Comparison of ENCODE assay signal across 3 cellular contexts in genomic region chr9:126937444-126937843, GRCh38.
TF ChIP-seq lines count a peak whose summit lies in the region.

No MANE protein-coding gene starts in this region.

TF ChIP-seq in HepG2, 621 proteins besides CTCF, POLR2A, EP300 and RAD21:
- no peak for TF ChIP-seq ZFYVE20 (CRISPR knock-in tag; IDR thresholded peaks at IDR 0.05; ENCODE audit: borderline replicate concordance, low read depth)
- TF ChIP-seq ZMYM3 (CRISPR knock-in tag; IDR thresholded peaks at IDR 0.05): 0 out of 2 replicates have a peak, but pooled peaks have one; percentile 23

TF ChIP-seq in GM12878, 131 proteins besides CTCF, POLR2A, EP300 and RAD21:
- TF ChIP-seq SMARCA5 (IDR thresholded peaks at IDR 0.05) (peak; percentile 72; the same call in 1 of the 2 replicates), BCLAF1 (IDR thresholded peaks at IDR 0.05) (no peak), NFIC (IDR thresholded peaks at IDR 0.05; ENCODE audit: low read depth, low read length) (no peak)

TF ChIP-seq in H1, 55 proteins besides CTCF, POLR2A, EP300 and RAD21:
- TF ChIP-seq SUZ12 (IDR thresholded peaks at IDR 0.05; ENCODE audit: low read length): no peak
- peak; percentile 90 for TF ChIP-seq KDM1A (IDR thresholded peaks at IDR 0.05; ENCODE audit: borderline replicate concordance, low read length)
TF ChIP-seq in H1: peak in this region for 1.
